8 cellular contexts compared by ENCODE assay signal in genomic region chr2:16617282-16618266, GRCh38. TPM values are rescaled to one million over a fixed set of nuclear protein-coding genes. Genes with fewer than 3 reads are reported as not detected.
DNase-seq lines count a peak whose midpoint lies in the region; ATAC-seq and TF ChIP-seq lines count a peak whose summit lies in the region.

No MANE protein-coding gene starts in this region.

- no peak for TF ChIP-seq EP300 in upper lobe of left lung (IDR thresholded peaks at IDR 0.05)

- no peaks in the 10 kb centered on the region for H3K27me3 Mint-ChIP-seq in CD8-positive, alpha-beta T cell (ENCODE audit: low read depth)

- H3K9me3 ChIP-seq in upper lobe of left lung = no peaks in the 10 kb centered on the region
- H3K9me3 ChIP-seq in CD8-positive, alpha-beta T cell (ENCODE audit: low read length) = no peaks in the 10 kb centered on the region

- peaks cover 27 to 56% (median 38%) of the 10 kb centered on the region in 4 donors for H3K4me1 ChIP-seq in upper lobe of left lung
- no peaks in the 10 kb centered on the region for H3K4me1 ChIP-seq in CD8-positive, alpha-beta T cell (ENCODE audit: insufficient read depth, low read length)

- peaks cover 0 to 20% (median 6%) of the 10 kb centered on the region in 4 donors for H3K36me3 ChIP-seq in upper lobe of left lung
- no peaks in the 10 kb centered on the region for H3K36me3 ChIP-seq in CD8-positive, alpha-beta T cell (ENCODE audit: insufficient read depth, low read length)

- TF ChIP-seq POLR2A in upper lobe of left lung (IDR thresholded peaks at IDR 0.05) = no peak

- peak in 5 of 6 experiments; percentile 23 to 52 (median 43) for TF ChIP-seq CTCF in upper lobe of left lung (IDR thresholded peaks at IDR 0.05)
- no peak for TF ChIP-seq CTCF in CD8-positive, alpha-beta T cell (IDR thresholded peaks at IDR 0.05)

- POLR2A ChIA-PET in CD8-positive, alpha-beta T cell (lab: Charles Lee) = no interaction called here

- ATAC-seq in upper lobe of left lung (ENCODE audit: low FRiP score in 2 of 2) = peak in 1 of 2 donors; percentile 56
- ATAC-seq in CD8-positive, alpha-beta T cell = no peak

- CTCF ChIA-PET in CD8-positive, alpha-beta T cell (lab: Charles Lee) = interaction anchor here (1.0 to 1.8 kb wide), 5 partner anchors 9 to 139 kb away, joined by 3 to 7 read pairs (median 3); no protein-coding TSS in a partner anchor

- H3K4me3 ChIP-seq in upper lobe of left lung = no peak overlapping the region
- no peak overlapping the region for H3K4me3 ChIP-seq in CD8-positive, alpha-beta T cell (ENCODE audit: low read depth, low read length)

- intact Hi-C loops in CD8-positive, alpha-beta T cell (cut with DNase I, micrococcal nuclease) = no loop called here

- no peak overlapping the region for H3K4me3 Mint-ChIP-seq in CD8-positive, alpha-beta T cell

- no peak overlapping the region for H3K27ac Mint-ChIP-seq in CD8-positive, alpha-beta T cell

- H3K4me1 Mint-ChIP-seq in CD8-positive, alpha-beta T cell (ENCODE audit: low read depth) = peaks cover 5% of the 10 kb centered on the region

- no peaks in the 10 kb centered on the region for H3K9me3 Mint-ChIP-seq in CD8-positive, alpha-beta T cell

- WGBS in upper lobe of left lung, 2 donors = 55 to 87% methylated on average over 5 to 8 of the region's 8 CpGs

- no peaks in the 10 kb centered on the region for H3K27me3 ChIP-seq in upper lobe of left lung
- H3K27me3 ChIP-seq in CD8-positive, alpha-beta T cell (ENCODE audit: insufficient read depth, low read length) = no peaks in the 10 kb centered on the region

- peak; percentile 19 for DNase-seq in SKM-1 treated with dmso at 0.1 percent for 144 hours (lab: John Stamatoyannopoulos, UW; ENCODE audit: unreplicated experiment)
- DNase-seq in SKM-1 (lab: John Stamatoyannopoulos, UW; ENCODE audit: unreplicated experiment) = no peak
- DNase-seq in anterior cingulate cortex (lab: John Stamatoyannopoulos, UW) = peak in 37 of 58 donors; percentile 20 to 78 (median 41)
- DNase-seq in islet precursor cell = peak; percentile 72
- no peak for DNase-seq in upper lobe of left lung
- no peak for DNase-seq in NCI-H524 treated with DMSO at 0.1 percent for 48 hours (lab: John Stamatoyannopoulos, UW)
- no peak for DNase-seq in CD8-positive, alpha-beta T cell
- no peak for DNase-seq in cerebellar nuclear complex (lab: John Stamatoyannopoulos, UW)

- peak overlapping the region in 3 of 4 donors; percentile 36 to 72 (median 37) for H3K27ac ChIP-seq in upper lobe of left lung
- H3K27ac ChIP-seq in CD8-positive, alpha-beta T cell (ENCODE audit: low read depth, low read length) = no peak overlapping the region

- no peaks in the 10 kb centered on the region for H3K36me3 Mint-ChIP-seq in CD8-positive, alpha-beta T cell

RNA-seq across cellular contexts. Expression of gene CYRIA, which starts 48.1 kb away (rescaled TPM):
- 10 to 100 TPM; 14.9 to 23.5 (median 20.5) TPM for total RNA-seq in upper lobe of left lung
- total RNA-seq in CD8-positive, alpha-beta T cell = 1 to 10 TPM; 2.0 to 2.6 TPM

Comparison
In these comparisons a context has a peak if more than half of its experiments do, and no peak if none do; other contexts are left out.
1. DNase-seq: peak in SKM-1 treated with dmso at 0.1 percent for 144 hours (single experiment), anterior cingulate cortex (37 of 58) and islet precursor cell (single experiment); none in SKM-1 (single experiment), upper lobe of left lung (0 of 2), NCI-H524 treated with DMSO at 0.1 percent for 48 hours (single experiment), CD8-positive, alpha-beta T cell (0 of 7) and cerebellar nuclear complex (0 of 2).
2. RNA of gene CYRIA, which starts 48.1 kb away (total RNA-seq): 14.9 to 23.5 TPM in upper lobe of left lung; 2.0 to 2.6 TPM in CD8-positive, alpha-beta T cell; every median in the first group is over 4 times any median in the second.